Comparison of ENCODE assay signal across 30 cellular contexts in genomic region chr5:112064956-112065355, GRCh38.
DNase-seq lines count a peak whose midpoint lies in the region; ATAC-seq and TF ChIP-seq lines count a peak whose summit lies in the region.
"Had no signal": no experiment of that assay in that cellular context is flagged by ENCODE, and none has a peak within 500 bp of the region (broad histone marks: within the 10 kb centered on the region; RNA-seq: fewer than 3 reads in every experiment).

No MANE protein-coding gene starts in this region.

- ATAC-seq in GM18511 (IDR thresholded peaks at IDR 0.05; ENCODE audit: unreplicated experiment) = peak; percentile 62
- ATAC-seq in GM19463 (IDR thresholded peaks at IDR 0.05; ENCODE audit: unreplicated experiment) = peak; percentile 59
- ATAC-seq in HG02852 (IDR thresholded peaks at IDR 0.05; ENCODE audit: unreplicated experiment) = peak; percentile 84
- no peak for ATAC-seq in effector memory CD8-positive, alpha-beta T cell (replicated peaks)
- ATAC-seq: activated CD8-positive, alpha-beta T cell treated with anti-CD3 and anti-CD28 coated beads for 36 hours; activated naive CD8-positive, alpha-beta T cell treated with anti-CD3 and anti-CD28 coated beads, Interleukin-2, amount 50 U/mL, for 24 hours; body of pancreas; T-cell had no signal

- H3K9ac ChIP-seq in smooth muscle cell (ENCODE audit: low read depth) = no peak overlapping the region
- H3K9ac ChIP-seq: BLaER1 treated with 17β-estradiol and CSF1 and Interleukin-3, amounts not matched to agents 10 nM and 100 nM; neural progenitor cell had no signal

- H3K79me2 ChIP-seq in smooth muscle cell (ENCODE audit: low read depth) = no peaks in the 10 kb centered on the region

- peak; percentile 8 for DNase-seq in MV-4-11 (lab: John Stamatoyannopoulos, UW)
- DNase-seq in ascending aorta (ENCODE audit: low spot score in 2 of 2) = no peak
- DNase-seq in smooth muscle cell (lab: John Stamatoyannopoulos, UW; ENCODE audit: unreplicated experiment) = no peak
- no peak for DNase-seq in AG08395 (ENCODE audit: low spot score)
- DNase-seq in effector memory CD8-positive, alpha-beta T cell = no peak
- DNase-seq: ACHN; activated CD4-positive, alpha-beta T cell treated with anti-CD3 and anti-CD28 coated beads for 1 hour; activated CD8-positive, alpha-beta T cell treated with anti-CD3 and anti-CD28 coated beads for 36 hours; activated gamma-delta T cell treated with Interleukin-2 at 50 U/mL for 16 hours; activated naive CD8-positive, alpha-beta T cell treated with anti-CD3 and anti-CD28 coated beads, Interleukin-2, amount 50 U/mL, for 24 hours; body of pancreas; Caco-2; DMS79 treated with DMSO at 0.1 percent for 48 hours; head of caudate nucleus; KG1; mammary epithelial cell; NCI-H510A; posterior cingulate gyrus; SJCRH30; stimulated activated CD4-positive, alpha-beta T cell treated with anti-CD3 and anti-CD28 coated beads, Interleukin-12 subunit alpha, Interleukin-12 subunit beta, amount 100 ng/mL, for 4 hours; stimulated activated CD4-positive, alpha-beta T cell treated with anti-CD3 and anti-CD28 coated beads, Interleukin-4, amount 100 ng/mL, for 4 hours; stimulated activated naive CD4-positive, alpha-beta T cell treated with Interleukin-2 at 50 U/mL for 16 hours; T-cell; testis; uterus had no signal

- H3K4me1 Mint-ChIP-seq in effector memory CD8-positive, alpha-beta T cell (ENCODE audit: low read depth in 2 of 2) = no peaks in the 10 kb centered on the region
- H3K4me1 Mint-ChIP-seq: activated naive CD8-positive, alpha-beta T cell treated with anti-CD3 and anti-CD28 coated beads, Interleukin-2, amount 50 U/mL, for 24 hours; T-cell had no signal

- H3K4me3 Mint-ChIP-seq in effector memory CD8-positive, alpha-beta T cell = no peak overlapping the region
- H3K4me3 Mint-ChIP-seq: activated CD8-positive, alpha-beta T cell treated with anti-CD3 and anti-CD28 coated beads for 36 hours; activated naive CD8-positive, alpha-beta T cell treated with anti-CD3 and anti-CD28 coated beads, Interleukin-2, amount 50 U/mL, for 24 hours; neural progenitor cell; T-cell had no signal

- H3K36me3 ChIP-seq in ascending aorta (no peaks in the 10 kb centered on the region), smooth muscle cell (ENCODE audit: low read depth) (no peaks in the 10 kb centered on the region)
- H3K36me3 ChIP-seq: BLaER1 treated with 17β-estradiol and CSF1 and Interleukin-3, amounts not matched to agents 10 nM and 100 nM; neural progenitor cell; SJCRH30; uterus had no signal

- no peaks in the 10 kb centered on the region for H3K27me3 Mint-ChIP-seq in effector memory CD8-positive, alpha-beta T cell
- H3K27me3 Mint-ChIP-seq: activated CD8-positive, alpha-beta T cell treated with anti-CD3 and anti-CD28 coated beads for 36 hours; activated naive CD8-positive, alpha-beta T cell treated with anti-CD3 and anti-CD28 coated beads, Interleukin-2, amount 50 U/mL, for 24 hours had no signal

- no peak overlapping the region for H3K4me2 ChIP-seq in smooth muscle cell
- H3K4me2 ChIP-seq: BLaER1 treated with 17β-estradiol and CSF1 and Interleukin-3, amounts not matched to agents 10 nM and 100 nM; neural progenitor cell had no signal

- no peaks in the 10 kb centered on the region for H3F3A ChIP-seq in smooth muscle cell (ENCODE audit: low read depth)

- 82% methylated on average over 2 of the region's 2 CpGs for WGBS in smooth muscle cell (ENCODE audit: low lambda C conversion rate)

- no peaks in the 10 kb centered on the region for H3K4me1 ChIP-seq in ascending aorta
- H3K4me1 ChIP-seq in smooth muscle cell (ENCODE audit: low read depth) = no peaks in the 10 kb centered on the region
- H3K4me1 ChIP-seq: BLaER1 treated with 17β-estradiol and CSF1 and Interleukin-3, amounts not matched to agents 10 nM and 100 nM; body of pancreas; Caco-2; neural progenitor cell; SJCRH30; testis; uterus had no signal

- H3K27me3 ChIP-seq in ascending aorta (no peaks in the 10 kb centered on the region), smooth muscle cell (ENCODE audit: low read depth) (no peaks in the 10 kb centered on the region)
- H3K27me3 ChIP-seq: BLaER1 treated with 17β-estradiol and CSF1 and Interleukin-3, amounts not matched to agents 10 nM and 100 nM; body of pancreas; neural progenitor cell; SJCRH30; testis; uterus had no signal

- no peaks in the 10 kb centered on the region for H3K36me3 Mint-ChIP-seq in effector memory CD8-positive, alpha-beta T cell (ENCODE audit: insufficient read depth)
- H3K36me3 Mint-ChIP-seq: neural progenitor cell, T-cell had no signal

- H2AFZ ChIP-seq in smooth muscle cell (ENCODE audit: low read depth) = no peak overlapping the region
- H2AFZ ChIP-seq: neural progenitor cell had no signal

- intact Hi-C loops in ascending aorta (cut with DNase I) = no loop called here

- no peak for TF ChIP-seq CTCF in ascending aorta (IDR thresholded peaks at IDR 0.05)
- no peak for TF ChIP-seq CTCF in smooth muscle cell (IDR thresholded peaks at IDR 0.05; ENCODE audit: borderline replicate concordance, insufficient read depth, poor library complexity, severe bottlenecking)

- H3K27ac ChIP-seq in ascending aorta = no peak overlapping the region
- H3K27ac ChIP-seq in smooth muscle cell (ENCODE audit: low read depth) = no peak overlapping the region
- H3K27ac ChIP-seq: BLaER1 treated with 17β-estradiol and CSF1 and Interleukin-3, amounts not matched to agents 10 nM and 100 nM; body of pancreas; neural progenitor cell; SJCRH30; testis; uterus had no signal

- no peaks in the 10 kb centered on the region for H4K20me1 ChIP-seq in smooth muscle cell (ENCODE audit: low read depth)
- H4K20me1 ChIP-seq: BLaER1 treated with 17β-estradiol and CSF1 and Interleukin-3, amounts not matched to agents 10 nM and 100 nM had no signal

- H3K9me3 ChIP-seq in ascending aorta (no peaks in the 10 kb centered on the region), smooth muscle cell (replicated peaks; ENCODE audit: low read depth) (no peaks in the 10 kb centered on the region)
- H3K9me3 ChIP-seq: BLaER1 treated with 17β-estradiol and CSF1 and Interleukin-3, amounts not matched to agents 10 nM and 100 nM; body of pancreas; Caco-2; SJCRH30; testis; uterus had no signal

- no peak overlapping the region for H3K27ac Mint-ChIP-seq in effector memory CD8-positive, alpha-beta T cell
- H3K27ac Mint-ChIP-seq: activated CD8-positive, alpha-beta T cell treated with anti-CD3 and anti-CD28 coated beads for 36 hours; activated naive CD8-positive, alpha-beta T cell treated with anti-CD3 and anti-CD28 coated beads, Interleukin-2, amount 50 U/mL, for 24 hours; neural progenitor cell; T-cell had no signal

- H3K4me3 ChIP-seq in ascending aorta = no peak overlapping the region
- H3K4me3 ChIP-seq in smooth muscle cell = no peak overlapping the region
- H3K4me3 ChIP-seq: BLaER1 treated with 17β-estradiol and CSF1 and Interleukin-3, amounts not matched to agents 10 nM and 100 nM; body of pancreas; neural progenitor cell; SJCRH30; testis; uterus had no signal

- H3K9me3 Mint-ChIP-seq in effector memory CD8-positive, alpha-beta T cell = no peaks in the 10 kb centered on the region
- H3K9me3 Mint-ChIP-seq: activated CD8-positive, alpha-beta T cell treated with anti-CD3 and anti-CD28 coated beads for 36 hours; activated naive CD8-positive, alpha-beta T cell treated with anti-CD3 and anti-CD28 coated beads, Interleukin-2, amount 50 U/mL, for 24 hours; neural progenitor cell; T-cell had no signal
